ENCODE assay signal across 11 cellular contexts in genomic region chr2:169462896-169463695, GRCh38. TPM values are rescaled to one million over a fixed set of nuclear protein-coding genes. Genes with fewer than 3 reads are reported as not detected.
DNase-seq lines count a peak whose midpoint lies in the region; TF ChIP-seq lines count a peak whose summit lies in the region.
"Had no signal": no experiment of that assay in that cellular context is flagged by ENCODE, and none has a peak within 500 bp of the region (broad histone marks: within the 10 kb centered on the region; RNA-seq: fewer than 3 reads in every experiment).

No MANE protein-coding gene starts in this region.

- peak; percentile 64 for DNase-seq in AG09309 (ENCODE audit: low read depth)
- DNase-seq in HT1080 (ENCODE audit: low read depth) = peak; percentile 63
- DNase-seq in astrocyte of the spinal cord (ENCODE audit: low read depth, low spot score) = peak; percentile 91
- DNase-seq in myocyte (ENCODE audit: low read depth) = peak; percentile 51
- DNase-seq in midbrain (lab: John Stamatoyannopoulos, UW) = no peak
- no peak for DNase-seq in HUDEP-2 (lab: John Stamatoyannopoulos, UW; ENCODE audit: unreplicated experiment in 76 of 76)
- DNase-seq in globus pallidus (ENCODE audit: low spot score) = no peak
- DNase-seq in G401 (ENCODE audit: low spot score) = no peak
- DNase-seq: activated CD4-positive, alpha-beta memory T cell treated with anti-CD3 and anti-CD28 coated beads, Interleukin-2, amount 10 ng/mL, durations not matched to agents 7 days and 5 days; activated naive CD8-positive, alpha-beta T cell treated with anti-CD3 and anti-CD28 coated beads, Interleukin-2, amount 50 U/mL, for 24 hours; NCI-H446 treated with DMSO at 0.1 percent for 48 hours had no signal

- in situ Hi-C loops in astrocyte of the spinal cord (cut with HindIII; ENCODE audit: low sequenced_read_pairs) = no loop called here
- in situ Hi-C loops in G401 (cut with HindIII; ENCODE audit: low sequenced_read_pairs) = no loop called here

- H3K4me3 ChIP-seq in AG09309 (ENCODE audit: control insufficient read depth, low read depth, low read length) = no peak overlapping the region
- no peak overlapping the region for H3K4me3 ChIP-seq in astrocyte of the spinal cord (ENCODE audit: low read depth, low read length)

- TF ChIP-seq CTCF in AG09309 (IDR thresholded peaks at IDR 0.05; ENCODE audit: control insufficient read depth, insufficient read depth, low read depth, low read length, missing control alignments) = no peak
- no peak for TF ChIP-seq CTCF in astrocyte of the spinal cord (IDR thresholded peaks at IDR 0.05; ENCODE audit: low read depth, low read length)

RNA-seq across cellular contexts. Expression of gene BBS5, which starts 16.2 kb away (rescaled TPM):
- 1.9 and 2.0 TPM in 2 replicates for total RNA-seq in HT1080 (2014; rRNA removed; shearing (Covaris generic))
- polyA plus RNA-seq in HT1080 (2015; cell fraction: cytosol; rRNA removed) = 5.2 and 5.3 TPM in 2 replicates
- 8.2 and 12.1 TPM in 2 replicates for polyA plus RNA-seq in HT1080 (2015; cell fraction: nucleus; rRNA removed)
- total RNA-seq in myocyte = 4.4 and 5.8 TPM in 2 replicates
- polyA plus RNA-seq in myocyte (2012) = 4.1 TPM
- total RNA-seq in G401 (2014; rRNA removed; shearing (Covaris generic)) = 3.9 and 6.9 TPM in 2 replicates

RNA-seq across cellular contexts. Expression of gene KLHL41, which starts 46.4 kb away (rescaled TPM):
- total RNA-seq in HT1080 (2014; rRNA removed; shearing (Covaris generic)) = not detected in 2 replicates
- polyA plus RNA-seq in HT1080 (2015; cell fraction: cytosol; rRNA removed) = not detected in 2 replicates
- 0.12 and 0.17 TPM in 2 replicates for polyA plus RNA-seq in HT1080 (2015; cell fraction: nucleus; rRNA removed)
- total RNA-seq in myocyte = 1,702 and 1,869 TPM in 2 replicates
- polyA plus RNA-seq in myocyte (2012) = 209 TPM
- 0.10 TPM in 1 of 2 replicates, not detected in the other for total RNA-seq in G401 (2014; rRNA removed; shearing (Covaris generic))
- total RNA-seq: activated CD4-positive, alpha-beta memory T cell treated with anti-CD3 and anti-CD28 coated beads, Interleukin-2, amount 10 ng/mL, durations not matched to agents 7 days and 5 days had no signal

Comparison
In these comparisons a context has a peak if more than half of its experiments do, and no peak if none do; other contexts are left out.
1. DNase-seq: peak in AG09309 (single experiment), HT1080 (single experiment), astrocyte of the spinal cord (single experiment) and myocyte (single experiment); none in midbrain (single experiment), HUDEP-2 (0 of 76), globus pallidus (single experiment) and G401 (single experiment).
2. RNA of gene KLHL41, which starts 46.4 kb away (total RNA-seq): 1,702 to 1,869 TPM in myocyte; 0.10 TPM in G401 and not detected in HT1080; every median in the first group is over 1,000 times any median in the second.